In genomic region chr1:28123461-28123961, GRCh38 we compare ENCODE assay signal across 1 cellular context.
TF ChIP-seq lines count a peak whose summit lies in the region.

No MANE protein-coding gene starts in this region.

TF ChIP-seq in K562, 482 proteins besides CTCF, POLR2A, EP300 and RAD21 (continued from another document):
- TF ChIP-seq DEAF1 (CRISPR knock-in tag; IDR thresholded peaks at IDR 0.05): no peak
- peak; percentile 89 for TF ChIP-seq CEBPB (tag; IDR thresholded peaks at IDR 0.05)
- TF ChIP-seq PRDM10 (IDR thresholded peaks at IDR 0.05; ENCODE audit: partially characterized antibody): peak; percentile 89
- TF ChIP-seq ZNF41 (CRISPR knock-in tag; conservative IDR thresholded peaks at IDR 0.05): no peak
- TF ChIP-seq CEBPG (CRISPR knock-in tag; IDR thresholded peaks at IDR 0.05): no peak
- peak; percentile 59 to 71; a peak in 3 of 4 replicates for TF ChIP-seq CEBPG (tag; conservative IDR thresholded peaks at IDR 0.05 in 1 of 2, IDR thresholded peaks at IDR 0.05 in 1 of 2)
- no peak for TF ChIP-seq ZBTB34 (CRISPR knock-in tag; IDR thresholded peaks at IDR 0.05)
- TF ChIP-seq SPI1 (IDR thresholded peaks at IDR 0.05; ENCODE audit: borderline replicate concordance, low read depth, low read length): 0 out of 2 replicates have a peak, but pooled peaks have one; percentile 9
- no peak for TF ChIP-seq PATZ1 (CRISPR knock-in tag; IDR thresholded peaks at IDR 0.05; ENCODE audit: borderline replicate concordance)
